8 cellular contexts compared by ENCODE assay signal in the genomic region with DNA sequence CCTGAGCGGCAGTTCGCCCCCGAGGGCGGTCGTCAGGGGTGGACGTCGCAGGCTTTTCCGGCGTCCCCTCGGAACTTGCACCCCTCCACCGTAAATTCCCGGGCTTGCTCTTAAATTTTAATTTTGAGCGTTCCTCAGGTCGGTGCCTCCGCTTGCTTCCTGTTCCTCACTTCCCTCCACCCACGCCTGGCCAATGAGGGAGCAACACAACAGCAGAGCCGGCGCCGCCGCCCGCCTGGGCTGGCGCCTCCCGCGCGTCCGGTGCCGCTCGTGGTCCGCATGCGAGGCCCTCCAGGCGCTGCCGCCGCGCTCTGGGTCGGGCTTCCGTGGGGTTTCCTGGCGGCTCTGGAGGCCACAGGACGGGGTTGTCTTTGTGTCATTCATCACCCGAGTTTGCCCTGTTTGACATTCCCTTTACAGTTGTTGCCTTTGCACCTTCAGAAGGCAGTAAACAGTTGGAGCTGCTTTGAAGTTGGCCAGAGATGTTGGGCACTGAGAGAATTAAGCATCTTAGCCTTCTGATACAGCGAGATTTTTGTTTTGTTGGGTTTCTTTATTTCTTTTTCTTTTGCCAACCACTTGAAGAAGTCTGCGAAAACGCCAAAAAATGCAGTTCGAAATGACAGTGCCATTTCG. TPM values are rescaled to one million over a fixed set of nuclear protein-coding genes. Genes with fewer than 3 reads are reported as not detected.
DNase-seq lines count a peak whose midpoint lies in the region; ATAC-seq and TF ChIP-seq lines count a peak whose summit lies in the region.

No MANE protein-coding gene starts in this region.

- no peaks in the 10 kb centered on the region for H3K36me3 ChIP-seq in aorta (ENCODE audit: control insufficient read depth in 1 of 2, insufficient read depth in 2 of 2, low read length in 1 of 2)

- peaks cover 11% of the 10 kb centered on the region for H3K23me2 ChIP-seq in H9 (ENCODE audit: insufficient read length, low read depth, low read length, poor library complexity, severe bottlenecking)

- H2AFZ ChIP-seq in H9 (ENCODE audit: low read length): no peak overlapping the region

- H3K9ac ChIP-seq in H9 (ENCODE audit: extremely low read depth, insufficient read length, low read length): peak overlapping the region; percentile 70

- intact Hi-C loops in aorta (cut with DNase I): loop anchor here (2.0 to 5.0 kb wide), 3 partner anchors 82 to 168 kb away; no protein-coding TSS in a partner anchor

- H4K20me1 ChIP-seq in H9 (ENCODE audit: control insufficient read depth, insufficient read depth, insufficient read length): no peaks in the 10 kb centered on the region

- DNase-seq in H9: peak; percentile 66
- DNase-seq in M059J (ENCODE audit: low read depth): peak; percentile 83
- DNase-seq in T-helper 17 cell: peak; percentile 79 to 85 (median 82)
- DNase-seq in hepatic stellate cell (ENCODE audit: low spot score): peak; percentile 83
- DNase-seq in renal cortical epithelial cell (ENCODE audit: low read depth): peak; percentile 77
- peak; percentile 96 to 97 for DNase-seq in aorta

- H3K14ac ChIP-seq in H9 (ENCODE audit: insufficient read depth, low read length): peak overlapping the region; percentile 30; the same call in 1 of the 2 replicates

- no peak overlapping the region for H4K91ac ChIP-seq in H9 (ENCODE audit: insufficient read length, low read depth, low read length)

- no peak overlapping the region for H3K56ac ChIP-seq in H9 (ENCODE audit: insufficient read length, low read depth, low read length)

- no peaks in the 10 kb centered on the region for H3K9me3 Mint-ChIP-seq in H9

- H3K4me3 ChIP-seq in GM08714 (ENCODE audit: low read length) (peak overlapping the region; percentile 96), aorta (ENCODE audit: low read length in 2 of 2) (peak overlapping the region; percentile 88 to 92)

- H4K8ac ChIP-seq in H9 (replicated peaks; ENCODE audit: insufficient read length, low read depth, low read length): no peak overlapping the region

- H3K27me3 Mint-ChIP-seq in H9 (ENCODE audit: low read depth) (no peaks in the 10 kb centered on the region), T-helper 17 cell (no peaks in the 10 kb centered on the region)

- no peak overlapping the region for H3K4ac ChIP-seq in H9 (ENCODE audit: low read depth, low read length)

- H3K27ac ChIP-seq in H9 (ENCODE audit: insufficient read length, low read depth, low read length): no peak overlapping the region
- peak overlapping the region; percentile 93 for H3K27ac ChIP-seq in angular gyrus (ENCODE audit: low read depth, low read length)
- H3K27ac ChIP-seq in aorta (ENCODE audit: low read depth in 1 of 2, low read length in 2 of 2): peak overlapping the region; percentile 92 to 96

- peak overlapping the region; percentile 80 to 87 for H3K4me3 Mint-ChIP-seq in H9
- H3K4me3 Mint-ChIP-seq in T-helper 17 cell: peak overlapping the region; percentile 94

- ATAC-seq in T-helper 17 cell: peak; percentile 77
- ATAC-seq in aorta (ENCODE audit: low FRiP score): peak; percentile 95

- no peak overlapping the region for H2AK5ac ChIP-seq in H9 (ENCODE audit: insufficient read length, low read length)

- H2BK20ac ChIP-seq in H9 (ENCODE audit: low read depth, low read length, poor library complexity, severe bottlenecking): no peak overlapping the region

- H2BK5ac ChIP-seq in H9 (ENCODE audit: insufficient read length, low read length): no peak overlapping the region

- no peak for TF ChIP-seq CTCF in H9 (conservative IDR thresholded peaks at IDR 0.05)

- no peak overlapping the region for H3T11ph ChIP-seq in H9 (ENCODE audit: low read length)

- H3K27ac Mint-ChIP-seq in H9 (peak overlapping the region in 1 of 3 experiments; percentile 72; a peak in 2 of 7 replicates), T-helper 17 cell (peak overlapping the region; percentile 97)

- peak overlapping the region; percentile 81 for H3K4me2 ChIP-seq in H9 (ENCODE audit: insufficient read depth, insufficient read length, low read length)

- no CpG with 5 or more reads among the region's 44 CpGs for WGBS in H9 (ENCODE audit: extremely low coverage, insufficient read length, low lambda C conversion rate)
- 0% methylated on average over 39 to 44 of the region's 44 CpGs for WGBS in aorta, 2 donors

- H2BK12ac ChIP-seq in H9 (ENCODE audit: insufficient read length, low read depth, low read length): no peak overlapping the region

- H3K4me1 Mint-ChIP-seq in H9: peaks cover 33 to 35% of the 10 kb centered on the region in 2 experiments
- H3K4me1 Mint-ChIP-seq in T-helper 17 cell: peaks cover 28% of the 10 kb centered on the region

- no peak overlapping the region for H2BK15ac ChIP-seq in H9 (ENCODE audit: low read depth, low read length)

- H3K9me3 ChIP-seq in H9 (ENCODE audit: control insufficient read depth, low read depth, low read length) (no peaks in the 10 kb centered on the region), T-helper 17 cell (ENCODE audit: control insufficient read depth, low read length, poor library complexity, severe bottlenecking) (no peaks in the 10 kb centered on the region), aorta (ENCODE audit: control insufficient read depth, low read length) (no peaks in the 10 kb centered on the region)

- H3K23ac ChIP-seq in H9 (ENCODE audit: insufficient read length, low read depth, low read length): no peak overlapping the region

- no peak overlapping the region for H2BK120ac ChIP-seq in H9 (ENCODE audit: low read depth, low read length, poor library complexity, severe bottlenecking)

- H3K18ac ChIP-seq in H9 (ENCODE audit: insufficient read length, low read depth, low read length): no peak overlapping the region

- H3K27me3 ChIP-seq in H9 (ENCODE audit: insufficient read depth, low read length) (no peaks in the 10 kb centered on the region), aorta (ENCODE audit: control insufficient read depth in 1 of 2, insufficient read depth in 2 of 2, low read length in 1 of 2) (no peaks in the 10 kb centered on the region)

- no peak overlapping the region for H4K5ac ChIP-seq in H9 (ENCODE audit: insufficient read length, low read depth, low read length)

- H3K79me1 ChIP-seq in H9 (ENCODE audit: insufficient read depth, low read depth, low read length, poor library complexity, severe bottlenecking): no peaks in the 10 kb centered on the region

- H3K4me1 ChIP-seq in H9 (ENCODE audit: insufficient read depth, low read length) (no peaks in the 10 kb centered on the region), aorta (ENCODE audit: control insufficient read depth in 1 of 2, insufficient read depth in 2 of 2, low read length in 2 of 2) (no peaks in the 10 kb centered on the region)

- peaks cover 13% of the 10 kb centered on the region; the same call in 1 of the 2 replicates for H3K79me2 ChIP-seq in H9 (ENCODE audit: insufficient read depth, low read length)

- H3K36me3 Mint-ChIP-seq in H9 (ENCODE audit: insufficient read depth in 1 of 3, low read depth in 3 of 3) (peaks cover 0 to 4% (median 1%) of the 10 kb centered on the region in 3 experiments; a peak in 5 of 7 replicates), T-helper 17 cell (ENCODE audit: low read depth) (peaks cover 4% of the 10 kb centered on the region)

RNA-seq across cellular contexts. Expression of gene SPCS3, which starts 0.7 kb away (rescaled TPM):
- total RNA-seq in H9 (2021) (109 and 113 TPM in 2 replicates), T-helper 17 cell (100 to 1,000 TPM; 158 to 162 TPM), renal cortical epithelial cell (107 and 170 TPM in 2 replicates), aorta (100 to 1,000 TPM; 124 to 168 TPM)
- total RNA-seq in M059J (2014; rRNA removed; shearing (Covaris generic)): 55.2 and 67.2 TPM in 2 replicates
- 10 to 100 TPM; 25.2 to 28.2 TPM for polyA plus RNA-seq in aorta

RNA-seq across cellular contexts. Expression of gene ASB5, which starts 51.4 kb away (rescaled TPM):
- total RNA-seq in H9 (2021): not detected in 2 replicates
- total RNA-seq in M059J (2014; rRNA removed; shearing (Covaris generic)): 0.57 TPM in 1 of 2 replicates, not detected in the other
- not detected for total RNA-seq in T-helper 17 cell
- total RNA-seq in renal cortical epithelial cell: 0.50 and 0.69 TPM in 2 replicates
- total RNA-seq in aorta: not detected
- polyA plus RNA-seq in aorta: under 1 TPM in 1 of 2 donors, not detected in 1; 0.28 TPM
